Comparison of ENCODE assay signal across 1 cellular context in the genomic region with DNA sequence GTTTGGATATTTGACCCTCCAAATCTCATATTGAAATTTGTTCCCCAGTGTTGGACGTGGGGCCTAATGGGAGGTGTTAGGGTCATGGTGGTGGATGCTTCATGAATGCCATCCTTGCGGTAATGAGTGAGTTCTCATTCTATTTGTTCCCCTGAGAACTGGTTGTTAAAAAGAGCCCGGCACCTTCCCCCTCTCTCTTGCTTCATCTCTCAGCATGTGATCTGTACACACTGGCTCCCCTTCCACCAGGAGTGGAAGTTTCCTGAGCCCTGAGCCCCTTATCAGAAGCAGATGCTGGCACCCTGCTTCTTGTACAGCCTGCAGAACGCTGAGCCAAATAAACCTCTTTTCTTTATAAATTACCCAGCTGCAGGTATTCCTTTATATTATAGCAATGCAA.
A peak's percentile ranks its signal among the peaks of the same experiment; 100 is the strongest.
TF ChIP-seq lines count a peak whose summit lies in the region.

No MANE protein-coding gene starts in this region.

TF ChIP-seq in GM12878, 131 proteins besides CTCF, POLR2A, EP300 and RAD21:
- TF ChIP-seq, protein P1, sequence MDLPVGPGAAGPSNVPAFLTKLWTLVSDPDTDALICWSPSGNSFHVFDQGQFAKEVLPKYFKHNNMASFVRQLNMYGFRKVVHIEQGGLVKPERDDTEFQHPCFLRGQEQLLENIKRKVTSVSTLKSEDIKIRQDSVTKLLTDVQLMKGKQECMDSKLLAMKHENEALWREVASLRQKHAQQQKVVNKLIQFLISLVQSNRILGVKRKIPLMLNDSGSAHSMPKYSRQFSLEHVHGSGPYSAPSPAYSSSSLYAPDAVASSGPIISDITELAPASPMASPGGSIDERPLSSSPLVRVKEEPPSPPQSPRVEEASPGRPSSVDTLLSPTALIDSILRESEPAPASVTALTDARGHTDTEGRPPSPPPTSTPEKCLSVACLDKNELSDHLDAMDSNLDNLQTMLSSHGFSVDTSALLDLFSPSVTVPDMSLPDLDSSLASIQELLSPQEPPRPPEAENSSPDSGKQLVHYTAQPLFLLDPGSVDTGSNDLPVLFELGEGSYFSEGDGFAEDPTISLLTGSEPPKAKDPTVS (IDR thresholded peaks at IDR 0.05; ENCODE audit: low read depth, low read length): no peak
- TF ChIP-seq POLR2AphosphoS5 (IDR thresholded peaks at IDR 0.05; ENCODE audit: low read length): 0 out of 2 replicates have a peak, but pooled peaks have one; percentile 18
